In the genomic region with DNA sequence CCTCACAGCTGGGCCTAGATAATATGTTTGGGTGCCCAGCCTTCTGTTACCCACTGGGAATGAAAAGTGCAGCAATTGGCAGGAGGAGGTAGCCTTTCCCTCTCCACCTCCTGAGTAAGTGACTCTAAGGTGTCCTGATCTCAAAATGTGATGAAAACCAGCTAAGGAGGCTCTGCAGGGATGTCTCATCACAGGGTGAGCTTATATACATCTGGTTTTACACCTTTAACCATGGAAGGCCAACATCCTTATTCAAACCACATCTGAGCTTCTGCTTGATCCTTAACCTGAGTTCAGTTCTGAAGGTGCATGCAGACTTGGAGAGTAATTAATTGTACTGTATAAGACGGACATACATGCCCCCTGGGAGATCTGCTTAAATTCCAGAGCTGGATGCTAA, we compare ENCODE assay signal across 19 cellular contexts. TPM values are rescaled to one million over a fixed set of nuclear protein-coding genes. Genes with fewer than 3 reads are reported as not detected.
DNase-seq lines count a peak whose midpoint lies in the region; ATAC-seq and TF ChIP-seq lines count a peak whose summit lies in the region.
"Had no signal": no experiment of that assay in that cellular context is flagged by ENCODE, and none has a peak within 500 bp of the region (broad histone marks: within the 10 kb centered on the region; RNA-seq: fewer than 3 reads in every experiment).

No MANE protein-coding gene starts in this region.

- peaks cover 27% of the 10 kb centered on the region for H3K9me3 Mint-ChIP-seq in T-helper 1 cell treated with Interleukin-12 subunit alpha and Interleukin-12 subunit beta and Interleukin-4 antibody, amounts not matched to agents 30 μg/mL and 1 μg/mL, for 36 hours
- H3K9me3 Mint-ChIP-seq in nephron, result peaks cover 34% of the 10 kb centered on the region

- no peaks in the 10 kb centered on the region for H3K4me1 ChIP-seq in IMR-90 (ENCODE audit: control insufficient read depth, insufficient read depth, low read length)
- peaks cover 0 to 5% (median 0%) of the 10 kb centered on the region in 4 donors for H3K4me1 ChIP-seq in transverse colon
- H3K4me1 ChIP-seq in thyroid gland, result no peaks in the 10 kb centered on the region
- H3K4me1 ChIP-seq: Caco-2, HAP-1 had no signal

- TF ChIP-seq POLR2A in IMR-90 (IDR thresholded peaks at IDR 0.05; ENCODE audit: low read depth, low read length), result no peak
- TF ChIP-seq POLR2A in transverse colon (IDR thresholded peaks at IDR 0.05), result no peak
- no peak for TF ChIP-seq POLR2A in thyroid gland (IDR thresholded peaks at IDR 0.05)

- H4K91ac ChIP-seq in IMR-90 (ENCODE audit: insufficient read depth, low read depth, low read length), result peak overlapping the region; percentile 12; the same call in 1 of the 2 replicates

- H4K8ac ChIP-seq in IMR-90 (ENCODE audit: low read depth in 2 of 2, low read length in 2 of 2), result no peak overlapping the region

- H3K36me3 ChIP-seq in IMR-90 (ENCODE audit: control insufficient read depth, insufficient read depth, low read length), result no peaks in the 10 kb centered on the region
- H3K36me3 ChIP-seq in transverse colon, result no peaks in the 10 kb centered on the region
- no peaks in the 10 kb centered on the region for H3K36me3 ChIP-seq in thyroid gland
- H3K36me3 ChIP-seq: HAP-1 had no signal

- intact Hi-C loops in IMR-90 (cut with micrococcal nuclease), result no loop called here
- intact Hi-C loops in transverse colon (cut with DNase I; ENCODE audit: low total_unique reads), result no loop called here
- intact Hi-C loops in thyroid gland (cut with DNase I), result no loop called here

- no peak overlapping the region for H3K56ac ChIP-seq in IMR-90 (ENCODE audit: extremely low read depth, insufficient read depth, low read length)

- POLR2A ChIA-PET in IMR-90 (lab: Charles Lee; ENCODE audit: unreplicated experiment), result no interaction called here

- H3K9me3 ChIP-seq in IMR-90 (ENCODE audit: control insufficient read depth, insufficient read depth, low read length) (peaks cover 6% of the 10 kb centered on the region), transverse colon (peaks cover 0 to 10% of the 10 kb centered on the region in 2 donors), thyroid gland (no peaks in the 10 kb centered on the region)
- H3K9me3 ChIP-seq: Caco-2 had no signal

- no peak for TF ChIP-seq EP300 in transverse colon (IDR thresholded peaks at IDR 0.05; ENCODE audit: low read depth)

- peaks cover 11% of the 10 kb centered on the region for H3K4me1 Mint-ChIP-seq in T-helper 1 cell treated with Interleukin-12 subunit alpha and Interleukin-12 subunit beta and Interleukin-4 antibody, amounts not matched to agents 30 μg/mL and 1 μg/mL, for 36 hours (ENCODE audit: low read depth)
- peaks cover 19% of the 10 kb centered on the region for H3K4me1 Mint-ChIP-seq in nephron
- H3K4me1 Mint-ChIP-seq: CD14-positive monocyte had no signal

- H3K4ac ChIP-seq in IMR-90 (ENCODE audit: low read depth, low read length), result no peak overlapping the region

- H3K27ac ChIP-seq in IMR-90 (ENCODE audit: insufficient read depth, low read length), result no peak overlapping the region
- H3K27ac ChIP-seq in transverse colon, result peak overlapping the region; percentile 4 to 74 (median 64)
- H3K27ac ChIP-seq in thyroid gland, result no peak overlapping the region
- H3K27ac ChIP-seq: 22Rv1 had no signal

- peak overlapping the region; percentile 29 for H3K27ac Mint-ChIP-seq in T-helper 1 cell treated with Interleukin-12 subunit alpha and Interleukin-12 subunit beta and Interleukin-4 antibody, amounts not matched to agents 30 μg/mL and 1 μg/mL, for 36 hours
- H3K27ac Mint-ChIP-seq in nephron, result peak overlapping the region in 2 of 3 experiments; percentile 56 to 61
- H3K27ac Mint-ChIP-seq: CD14-positive monocyte had no signal

- no peak overlapping the region for H2AK5ac ChIP-seq in IMR-90 (ENCODE audit: low read depth, low read length)

- no peaks in the 10 kb centered on the region for H4K20me1 ChIP-seq in IMR-90 (ENCODE audit: insufficient read depth, low read length)

- TF ChIP-seq CTCF in IMR-90 (conservative IDR thresholded peaks at IDR 0.05; ENCODE audit: low read depth, low read length) (no peak), nephron (IDR thresholded peaks at IDR 0.05; ENCODE audit: unreplicated experiment in 3 of 3) (no peak), transverse colon (IDR thresholded peaks at IDR 0.05) (no peak), thyroid gland (IDR thresholded peaks at IDR 0.05) (no peak)

- no peak overlapping the region; the same call in 1 of the 2 replicates for H3K14ac ChIP-seq in IMR-90 (replicated peaks; ENCODE audit: low read depth, low read length)

- dilution Hi-C loops in IMR-90 (cut with HindIII; ENCODE audit: low sequenced_read_pairs, unreplicated experiment), result no loop called here

- H3K79me1 ChIP-seq in IMR-90 (ENCODE audit: low read depth in 1 of 2, low read length in 2 of 2), result no peaks in the 10 kb centered on the region

- no peak overlapping the region; the same call in 1 of the 2 replicates for H3K23ac ChIP-seq in IMR-90 (ENCODE audit: low read depth, low read length)

- no peak overlapping the region for H3K9ac ChIP-seq in IMR-90 (ENCODE audit: low read depth, low read length)

- DNase-seq in T-helper 1 cell, result no peak
- no peak for DNase-seq in IMR-90
- DNase-seq in transverse colon, result no peak
- DNase-seq in thyroid gland, result no peak
- no peak for DNase-seq in GM19238 (ENCODE audit: insufficient read length, low spot score)
- no peak for DNase-seq in activated gamma-delta T cell (lab: John Stamatoyannopoulos, UW)
- DNase-seq: Caco-2, DND-41, GDM1 had no signal

- CTCF ChIA-PET in IMR-90 (lab: Yijun Ruan, JAX), result interaction anchor here (0.5 to 1.5 kb wide), 3 partner anchors 9 to 1732 kb away, joined by 3 to 5 read pairs (median 4); no protein-coding TSS in a partner anchor

- no peak overlapping the region for H2BK15ac ChIP-seq in IMR-90 (ENCODE audit: low read depth, low read length)

- H3K27me3 Mint-ChIP-seq in T-helper 1 cell treated with Interleukin-12 subunit alpha and Interleukin-12 subunit beta and Interleukin-4 antibody, amounts not matched to agents 30 μg/mL and 1 μg/mL, for 36 hours (ENCODE audit: low read depth), result no peaks in the 10 kb centered on the region
- H3K27me3 Mint-ChIP-seq in nephron (ENCODE audit: low read depth), result no peaks in the 10 kb centered on the region

- H2AFZ ChIP-seq in IMR-90 (replicated peaks; ENCODE audit: low read length, poor library complexity), result no peak overlapping the region

- H2AK9ac ChIP-seq in IMR-90 (replicated peaks; ENCODE audit: low read depth, low read length, poor library complexity), result no peak overlapping the region

- H4K5ac ChIP-seq in IMR-90 (ENCODE audit: low read depth, low read length), result no peak overlapping the region

- H3K27me3 ChIP-seq in IMR-90 (ENCODE audit: control insufficient read depth, insufficient read depth, low read length) (no peaks in the 10 kb centered on the region), transverse colon (no peaks in the 10 kb centered on the region), thyroid gland (no peaks in the 10 kb centered on the region)

- no TSS peak for BruUV-seq in IMR-90 (replicated peaks; lab: Mats Ljungman, UMichigan)

- no peak overlapping the region for H3K4me3 Mint-ChIP-seq in T-helper 1 cell treated with Interleukin-12 subunit alpha and Interleukin-12 subunit beta and Interleukin-4 antibody, amounts not matched to agents 30 μg/mL and 1 μg/mL, for 36 hours
- no peak overlapping the region for H3K4me3 Mint-ChIP-seq in nephron
- H3K4me3 Mint-ChIP-seq: CD14-positive monocyte; CD8-positive, alpha-beta memory T cell had no signal

- in situ Hi-C loops in IMR-90 (cut with MboI; ENCODE audit: low sequenced_read_pairs) (no loop called here), transverse colon (cut with MboI; ENCODE audit: low pct_ligation_motif_present in 1 of 4, low pct_unique_long_range_greater_than_20kb in 1 of 4, low sequenced_read_pairs in 3 of 4) (no loop called here)

- no peak for TF ChIP-seq RAD21 in IMR-90 (IDR thresholded peaks at IDR 0.05; ENCODE audit: low read length)

- no peak overlapping the region for H3K4me2 ChIP-seq in IMR-90 (ENCODE audit: low read depth, low read length)

- ATAC-seq in IMR-90 (ENCODE audit: low read depth), result no peak

- peaks cover 11% of the 10 kb centered on the region for H3K36me3 Mint-ChIP-seq in T-helper 1 cell treated with Interleukin-12 subunit alpha and Interleukin-12 subunit beta and Interleukin-4 antibody, amounts not matched to agents 30 μg/mL and 1 μg/mL, for 36 hours (ENCODE audit: low read depth)
- H3K36me3 Mint-ChIP-seq in nephron (ENCODE audit: low read depth), result peaks cover 5% of the 10 kb centered on the region
- H3K36me3 Mint-ChIP-seq: CD14-positive monocyte had no signal

- H3K4me3 ChIP-seq in IMR-90 (ENCODE audit: insufficient read depth, low read depth, low read length) (no peak overlapping the region), transverse colon (no peak overlapping the region), thyroid gland (replicated peaks in 1 of 3) (no peak overlapping the region)
- H3K4me3 ChIP-seq: HAP-1 had no signal

- H2BK120ac ChIP-seq in IMR-90 (ENCODE audit: low read depth, low read length), result no peak overlapping the region

- WGBS in IMR-90 (ENCODE audit: extremely low coverage in 2 of 2, insufficient read length in 1 of 2), 2 experiments, result no CpG with 5 or more reads among the region's 1 CpG
- 69% methylated on average over 1 of the region's 1 CpG; no CpG with 5 or more reads in 1 of the 2 donors for WGBS in transverse colon (ENCODE audit: low coverage in 1 of 2), 2 donors
- WGBS in thyroid gland, 2 donors, result 78 to 93% methylated on average over 1 of the region's 1 CpG

- H2BK20ac ChIP-seq in IMR-90 (ENCODE audit: low read depth, low read length), result no peak overlapping the region

- H3K9me1 ChIP-seq in IMR-90 (ENCODE audit: insufficient read depth, low read length), result no peaks in the 10 kb centered on the region

- no peak overlapping the region for H3K18ac ChIP-seq in IMR-90 (ENCODE audit: low read depth, low read length)

- H2BK5ac ChIP-seq in IMR-90 (ENCODE audit: low read depth, low read length, poor library complexity, severe bottlenecking), result no peak overlapping the region

TF ChIP-seq in IMR-90, 13 proteins besides CTCF, POLR2A, EP300 and RAD21:
- TF ChIP-seq MXI1 (IDR thresholded peaks at IDR 0.05; ENCODE audit: borderline replicate concordance, low read depth, low read length) (no peak), BHLHE40 (IDR thresholded peaks at IDR 0.05; ENCODE audit: low read depth, low read length) (no peak), MAZ (IDR thresholded peaks at IDR 0.05; ENCODE audit: borderline replicate concordance, low read depth, low read length) (no peak)

RNA-seq across cellular contexts. Expression of a gene that starts 53.7 kb away (rescaled TPM):
- total RNA-seq in IMR-90 (2012; rRNA removed) (1.3 and 1.7 TPM in 2 replicates), transverse colon (10 to 100 TPM in 1 of 4 donors, 1 to 10 TPM in 3; 2.6 to 27.5 (median 7.7) TPM), thyroid gland (100 to 1,000 TPM; 271 to 316 (median 289) TPM)
- polyA plus RNA-seq in IMR-90 (2012; rRNA removed), result 1.7 and 2.0 TPM in 2 replicates
- 1.2 and 1.5 TPM in 2 replicates for polyA plus RNA-seq in IMR-90 (2012; cell fraction: cytosol; rRNA removed)
- polyA plus RNA-seq in IMR-90 (2012; cell fraction: nucleus; rRNA removed; ENCODE audit: low replicate concordance), result 0.47 and 0.64 TPM in 2 replicates
- total RNA-seq: A673, Caco-2, H1, HepG2 had no signal
- polyA plus RNA-seq: BJ, H1, HepG2 had no signal

Comparison
In these comparisons a context has a peak if more than half of its experiments do, and no peak if none do; other contexts are left out.
1. H3K27ac ChIP-seq: peak in transverse colon (4 of 4); none in IMR-90 (single experiment) and thyroid gland (0 of 3).
2. RNA of a gene that starts 53.7 kb away (total RNA-seq): 271 to 316 TPM in thyroid gland; 2.6 to 27.5 TPM in transverse colon and 1.3 to 1.7 TPM in IMR-90; every median in the first group is over 4 times any median in the second.